ENCODE assay signal across 2 cellular contexts in genomic region chr2:85680707-85681353, GRCh38.
TF ChIP-seq lines count a peak whose summit lies in the region.

No MANE protein-coding gene starts in this region.

TF ChIP-seq in HCT116, 20 proteins besides CTCF, POLR2A, EP300 and RAD21:
- TF ChIP-seq, protein P1, sequence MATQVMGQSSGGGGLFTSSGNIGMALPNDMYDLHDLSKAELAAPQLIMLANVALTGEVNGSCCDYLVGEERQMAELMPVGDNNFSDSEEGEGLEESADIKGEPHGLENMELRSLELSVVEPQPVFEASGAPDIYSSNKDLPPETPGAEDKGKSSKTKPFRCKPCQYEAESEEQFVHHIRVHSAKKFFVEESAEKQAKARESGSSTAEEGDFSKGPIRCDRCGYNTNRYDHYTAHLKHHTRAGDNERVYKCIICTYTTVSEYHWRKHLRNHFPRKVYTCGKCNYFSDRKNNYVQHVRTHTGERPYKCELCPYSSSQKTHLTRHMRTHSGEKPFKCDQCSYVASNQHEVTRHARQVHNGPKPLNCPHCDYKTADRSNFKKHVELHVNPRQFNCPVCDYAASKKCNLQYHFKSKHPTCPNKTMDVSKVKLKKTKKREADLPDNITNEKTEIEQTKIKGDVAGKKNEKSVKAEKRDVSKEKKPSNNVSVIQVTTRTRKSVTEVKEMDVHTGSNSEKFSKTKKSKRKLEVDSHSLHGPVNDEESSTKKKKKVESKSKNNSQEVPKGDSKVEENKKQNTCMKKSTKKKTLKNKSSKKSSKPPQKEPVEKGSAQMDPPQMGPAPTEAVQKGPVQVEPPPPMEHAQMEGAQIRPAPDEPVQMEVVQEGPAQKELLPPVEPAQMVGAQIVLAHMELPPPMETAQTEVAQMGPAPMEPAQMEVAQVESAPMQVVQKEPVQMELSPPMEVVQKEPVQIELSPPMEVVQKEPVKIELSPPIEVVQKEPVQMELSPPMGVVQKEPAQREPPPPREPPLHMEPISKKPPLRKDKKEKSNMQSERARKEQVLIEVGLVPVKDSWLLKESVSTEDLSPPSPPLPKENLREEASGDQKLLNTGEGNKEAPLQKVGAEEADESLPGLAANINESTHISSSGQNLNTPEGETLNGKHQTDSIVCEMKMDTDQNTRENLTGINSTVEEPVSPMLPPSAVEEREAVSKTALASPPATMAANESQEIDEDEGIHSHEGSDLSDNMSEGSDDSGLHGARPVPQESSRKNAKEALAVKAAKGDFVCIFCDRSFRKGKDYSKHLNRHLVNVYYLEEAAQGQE (IDR thresholded peaks at IDR 0.05; ENCODE audit: low read depth) = no peak
- TF ChIP-seq EZH2phosphoT487 (IDR thresholded peaks at IDR 0.05; ENCODE audit: borderline replicate concordance) (no peak), JUND (IDR thresholded peaks at IDR 0.05) (no peak), ZNF274 (IDR thresholded peaks at IDR 0.05; ENCODE audit: low read depth, low read length) (no peak), SIN3A (IDR thresholded peaks at IDR 0.05; ENCODE audit: low read depth) (no peak), FOSL1 (IDR thresholded peaks at IDR 0.05; ENCODE audit: low read depth) (no peak), CBX3 (IDR thresholded peaks at IDR 0.05; ENCODE audit: low read depth) (no peak), SP1 (IDR thresholded peaks at IDR 0.05; ENCODE audit: low read depth) (no peak), POLR2AphosphoS5 (IDR thresholded peaks at IDR 0.05; ENCODE audit: low read depth, low read length) (no peak), EGR1 (IDR thresholded peaks at IDR 0.05; ENCODE audit: low read depth) (no peak), ZFX (IDR thresholded peaks at IDR 0.05) (no peak), CEBPB (IDR thresholded peaks at IDR 0.05; ENCODE audit: low read depth) (no peak), ZBTB33 (IDR thresholded peaks at IDR 0.05; ENCODE audit: extremely low read depth, insufficient replicate concordance, low read length) (no peak), ELF1 (IDR thresholded peaks at IDR 0.05; ENCODE audit: borderline replicate concordance, low read depth) (no peak)
- TF ChIP-seq, protein P2, sequence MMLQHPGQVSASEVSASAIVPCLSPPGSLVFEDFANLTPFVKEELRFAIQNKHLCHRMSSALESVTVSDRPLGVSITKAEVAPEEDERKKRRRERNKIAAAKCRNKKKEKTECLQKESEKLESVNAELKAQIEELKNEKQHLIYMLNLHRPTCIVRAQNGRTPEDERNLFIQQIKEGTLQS (IDR thresholded peaks at IDR 0.05) = no peak
- TF ChIP-seq, protein P3, sequence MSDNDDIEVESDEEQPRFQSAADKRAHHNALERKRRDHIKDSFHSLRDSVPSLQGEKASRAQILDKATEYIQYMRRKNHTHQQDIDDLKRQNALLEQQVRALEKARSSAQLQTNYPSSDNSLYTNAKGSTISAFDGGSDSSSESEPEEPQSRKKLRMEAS (IDR thresholded peaks at IDR 0.05) = no peak

TF ChIP-seq in HEK293T, 16 proteins besides CTCF, POLR2A, EP300 and RAD21 (continued from another document):
- no peak for TF ChIP-seq FOXK2 (IDR thresholded peaks at IDR 0.05)
- TF ChIP-seq BHLHE40 (IDR thresholded peaks at IDR 0.05; ENCODE audit: borderline replicate concordance) = no peak
- no peak for TF ChIP-seq ARNT (IDR thresholded peaks at IDR 0.05)
- TF ChIP-seq ZNF384 (IDR thresholded peaks at IDR 0.05) = no peak
